Comparison of ENCODE assay signal across 25 cellular contexts in genomic region chr19:19121371-19121770, GRCh38. TPM values are rescaled to one million over a fixed set of nuclear protein-coding genes. Genes with fewer than 3 reads are reported as not detected.
DNase-seq lines count a peak whose midpoint lies in the region; ATAC-seq and TF ChIP-seq lines count a peak whose summit lies in the region.
"Had no signal": no experiment of that assay in that cellular context is flagged by ENCODE, and none has a peak within 500 bp of the region (broad histone marks: within the 10 kb centered on the region; RNA-seq: fewer than 3 reads in every experiment).

No MANE protein-coding gene starts in this region.

- peaks cover 11% of the 10 kb centered on the region; the same call in 1 of the 2 replicates for H3K9me3 ChIP-seq in ES-I3 (ENCODE audit: control insufficient read depth, insufficient read depth, low read length)
- no peaks in the 10 kb centered on the region for H3K9me3 ChIP-seq in HUES48 (ENCODE audit: control insufficient read depth, insufficient read depth, low read length)
- no peaks in the 10 kb centered on the region for H3K9me3 ChIP-seq in colonic mucosa
- H3K9me3 ChIP-seq in mucosa of stomach (ENCODE audit: control insufficient read depth, low read length) = no peaks in the 10 kb centered on the region
- no peaks in the 10 kb centered on the region for H3K9me3 ChIP-seq in lower lobe of right lung
- H3K9me3 ChIP-seq: A549 had no signal

- TF ChIP-seq CTCF in colonic mucosa (IDR thresholded peaks at IDR 0.05) (no peak), lower lobe of right lung (IDR thresholded peaks at IDR 0.05) (no peak)

- H3K36me3 ChIP-seq in ES-I3 (ENCODE audit: insufficient read depth, low read length) = no peaks in the 10 kb centered on the region
- H3K36me3 ChIP-seq in HUES48 (ENCODE audit: control insufficient read depth, insufficient read depth, low read length) = peaks cover 16% of the 10 kb centered on the region
- H3K36me3 ChIP-seq in colonic mucosa = no peaks in the 10 kb centered on the region
- H3K36me3 ChIP-seq in mucosa of stomach (ENCODE audit: control insufficient read depth, insufficient read depth, low read length) = no peaks in the 10 kb centered on the region
- peaks cover 11% of the 10 kb centered on the region for H3K36me3 ChIP-seq in lower lobe of right lung

- H3K27me3 ChIP-seq in HUES48 (ENCODE audit: control insufficient read depth, insufficient read depth, low read length) (no peaks in the 10 kb centered on the region), colonic mucosa (no peaks in the 10 kb centered on the region), mucosa of stomach (ENCODE audit: control insufficient read depth, insufficient read depth, low read length) (no peaks in the 10 kb centered on the region), lower lobe of right lung (ENCODE audit: low read depth) (no peaks in the 10 kb centered on the region)
- H3K27me3 ChIP-seq: BLaER1 treated with 17β-estradiol and CSF1 and Interleukin-3, amounts not matched to agents 10 nM and 100 nM had no signal

- H3K9ac ChIP-seq in ES-I3 (ENCODE audit: low read depth, low read length) (peak overlapping the region; percentile 58; the same call in 1 of the 2 replicates), HUES48 (ENCODE audit: low read depth, low read length) (no peak overlapping the region), colonic mucosa (ENCODE audit: low read depth in 2 of 2, low read length in 2 of 2) (no peak overlapping the region), mucosa of stomach (ENCODE audit: low read length) (peak overlapping the region; percentile 22)
- H3K9ac ChIP-seq: BLaER1 treated with 17β-estradiol and CSF1 and Interleukin-3, amounts not matched to agents 10 nM and 100 nM had no signal

- peaks cover 4% of the 10 kb centered on the region; the same call in 1 of the 2 replicates for H3K4me1 ChIP-seq in ES-I3 (ENCODE audit: insufficient read depth, low read length)
- H3K4me1 ChIP-seq in HUES48 (ENCODE audit: control insufficient read depth, insufficient read depth, low read length) = peaks cover 13% of the 10 kb centered on the region; the same call in 1 of the 2 replicates
- no peaks in the 10 kb centered on the region for H3K4me1 ChIP-seq in colonic mucosa
- no peaks in the 10 kb centered on the region for H3K4me1 ChIP-seq in mucosa of stomach (ENCODE audit: control insufficient read depth, insufficient read depth, low read length)
- H3K4me1 ChIP-seq in lower lobe of right lung = no peaks in the 10 kb centered on the region
- H3K4me1 ChIP-seq: A549; BLaER1 treated with 17β-estradiol and CSF1 and Interleukin-3, amounts not matched to agents 10 nM and 100 nM had no signal

- H3K27ac ChIP-seq in HUES48 (ENCODE audit: low read depth, low read length) (peak overlapping the region; percentile 38), colonic mucosa (no peak overlapping the region), lower lobe of right lung (no peak overlapping the region)
- H3K27ac ChIP-seq: A549; BLaER1 treated with 17β-estradiol and CSF1 and Interleukin-3, amounts not matched to agents 10 nM and 100 nM; PC-9 had no signal

- intact Hi-C loops in colonic mucosa (cut with DNase I) (no loop called here), lower lobe of right lung (cut with DNase I) (no loop called here)

- DNase-seq in colonic mucosa = no peak
- DNase-seq in lower lobe of right lung = no peak
- DNase-seq: AML-193; CD4-positive, alpha-beta memory T cell; COR-L47; DMS53; KBM-7; NCI-H1105 treated with DMSO at 0.1 percent for 48 hours; NCI-H146; NCI-H2029; NCI-H446 treated with DMSO at 0.1 percent for 48 hours; NCI-H526; NCI-H82; NK-92 treated with Interleukin-12 subunit alpha and Interleukin-12 subunit beta, amount 100 ng/mL, for 24 hours; PC-9; SHP77 treated with DMSO at 0.1 percent for 48 hours had no signal

- ATAC-seq in lower lobe of right lung = no peak
- no peak for ATAC-seq in GM19351 (IDR thresholded peaks at IDR 0.05; ENCODE audit: unreplicated experiment)
- ATAC-seq in HG03469 (IDR thresholded peaks at IDR 0.05; ENCODE audit: unreplicated experiment) = no peak
- no peak for ATAC-seq in GM19324 (IDR thresholded peaks at IDR 0.05; ENCODE audit: low FRiP score, unreplicated experiment)

- no peak overlapping the region for H3K4me3 ChIP-seq in HUES48 (ENCODE audit: low read depth, low read length)
- peak overlapping the region; percentile 17 for H3K4me3 ChIP-seq in colonic mucosa
- no peak overlapping the region for H3K4me3 ChIP-seq in mucosa of stomach (ENCODE audit: low read length)
- H3K4me3 ChIP-seq in lower lobe of right lung = no peak overlapping the region
- H3K4me3 ChIP-seq: A549; BLaER1 treated with 17β-estradiol and CSF1 and Interleukin-3, amounts not matched to agents 10 nM and 100 nM; PC-9 had no signal

RNA-seq across cellular contexts. Expression of gene TMEM161A, which starts 16.9 kb away (rescaled TPM):
- total RNA-seq in colonic mucosa (10 to 100 TPM; 17.6 to 33.6 TPM), lower lobe of right lung (28.1 TPM)

RNA-seq across cellular contexts. Expression of gene MEF2B, which starts 48.7 kb away (rescaled TPM):
- total RNA-seq in colonic mucosa = 1 to 10 TPM; 1.5 to 3.9 TPM
- 2.7 TPM for total RNA-seq in lower lobe of right lung
- total RNA-seq: RPMI7951 had no signal

RNA-seq across cellular contexts. Expression of gene SLC25A42, which starts 57.6 kb away (rescaled TPM):
- total RNA-seq in colonic mucosa = 1 to 10 TPM; 3.7 to 7.9 TPM
- total RNA-seq in lower lobe of right lung = 16.3 TPM

Comparison
In these comparisons a context has a peak if more than half of its experiments do, and no peak if none do; other contexts are left out.
1. H3K9ac ChIP-seq: peak in ES-I3 (single experiment) and mucosa of stomach (single experiment); none in HUES48 (single experiment) and colonic mucosa (0 of 2).